Comparison of ENCODE assay signal across 16 cellular contexts in genomic region chr1:77378723-77379533, GRCh38.
DNase-seq lines count a peak whose midpoint lies in the region; ATAC-seq, FAIRE-seq and TF ChIP-seq lines count a peak whose summit lies in the region.
"Had no signal": no experiment of that assay in that cellular context is flagged by ENCODE, and none has a peak within 500 bp of the region (broad histone marks: within the 10 kb centered on the region; RNA-seq: fewer than 3 reads in every experiment).

No MANE protein-coding gene starts in this region.

- H3K18ac ChIP-seq in H1 (ENCODE audit: extremely low read depth, low read length), result no peak overlapping the region

- H4K5ac ChIP-seq in H1 (ENCODE audit: insufficient read length, low read depth, low read length), result no peak overlapping the region

- H3K23me2 ChIP-seq in H1 (ENCODE audit: low read depth, low read length), result no peaks in the 10 kb centered on the region

- no peaks in the 10 kb centered on the region for H3K27me3 Mint-ChIP-seq in activated naive CD4-positive, alpha-beta T cell treated with anti-CD3 and anti-CD28 coated beads for 36 hours (ENCODE audit: low read depth)

- TF ChIP-seq RAD21 in H1 (IDR thresholded peaks at IDR 0.05 in 1 of 2, conservative IDR thresholded peaks at IDR 0.05 in 1 of 2; ENCODE audit: low read depth in 2 of 2, low read length in 2 of 2), result no peak

- 74% methylated on average over 6 of the region's 6 CpGs; no CpG with 5 or more reads in 1 of the 2 experiments for WGBS in H1 (ENCODE audit: extremely low coverage in 1 of 2, insufficient coverage in 1 of 2, insufficient read length in 1 of 2, insufficient replicate concordance in 2 of 2, low coverage in 1 of 2, low lambda C conversion rate in 2 of 2, missing lambda C conversion rate in 1 of 2), 2 experiments
- WGBS in small intestine, 3 donors, result 25 to 35% (median 29%) methylated on average over 6 of the region's 6 CpGs
- WGBS in psoas muscle, 3 donors, result 45 to 47% (median 46%) methylated on average over 6 of the region's 6 CpGs

- no peak overlapping the region for H2BK20ac ChIP-seq in H1 (ENCODE audit: low read length)

- FAIRE-seq in H1 (lab: Jason Lieb, UNC), result no peak
- FAIRE-seq in small intestine (lab: Jason Lieb, UNC), result no peak
- FAIRE-seq: islet of Langerhans had no signal

- H3K4me1 ChIP-seq in H1 (replicated peaks in 1 of 4; ENCODE audit: control insufficient read depth in 3 of 4, insufficient read depth in 4 of 4, low read length in 3 of 4) (peaks cover 0 to 2% (median 0%) of the 10 kb centered on the region in 4 experiments; a peak in 1 of 7 replicates), small intestine (ENCODE audit: control insufficient read depth in 2 of 2, insufficient read depth in 1 of 2, low read depth in 1 of 2, low read length in 1 of 2) (no peaks in the 10 kb centered on the region), psoas muscle (no peaks in the 10 kb centered on the region)

- H4K20me1 ChIP-seq in H1 (replicated peaks in 1 of 2; ENCODE audit: control insufficient read depth in 1 of 2, insufficient read depth in 2 of 2, low read length in 2 of 2), result no peaks in the 10 kb centered on the region

- H2BK15ac ChIP-seq in H1 (ENCODE audit: low read length), result no peak overlapping the region

- DNase-seq in activated naive CD4-positive, alpha-beta T cell treated with anti-CD3 and anti-CD28 coated beads for 36 hours, result peak; percentile 20
- DNase-seq in activated naive CD4-positive, alpha-beta T cell (lab: John Stamatoyannopoulos, UW), result no peak
- DNase-seq in OCI-M1 (lab: John Stamatoyannopoulos, UW), result peak; percentile 38
- DNase-seq in H1 (ENCODE audit: low read depth in 1 of 2, low spot score in 2 of 2), result no peak
- peak; percentile 55 for DNase-seq in small intestine
- DNase-seq in activated CD4-positive, alpha-beta T cell treated with anti-CD3 and anti-CD28 coated beads for 1 hour, result no peak
- DNase-seq in COLO829 (ENCODE audit: low spot score), result no peak
- no peak for DNase-seq in psoas muscle
- DNase-seq: ACHN; activated CD4-positive, CD25-positive, alpha-beta regulatory T cell treated with anti-CD3 and anti-CD28 coated beads, Interleukin-2, amount 50 U/mL, for 72 hours; activated T-cell treated with anti-CD3 and anti-CD28 coated beads, Interleukin-2, amount 50 U/mL, for 72 hours; DMS79 treated with DMSO at 0.1 percent for 48 hours; natural killer cell; Right ventricle myocardium superior had no signal

- no peaks in the 10 kb centered on the region for H3K79me2 ChIP-seq in H1 (ENCODE audit: control insufficient read depth in 1 of 2, insufficient read depth in 2 of 2, low read length in 2 of 2)

- H3K4me3 ChIP-seq in H1 (ENCODE audit: extremely low read depth in 1 of 4, insufficient read depth in 2 of 4, low read depth in 3 of 4, low read length in 4 of 4) (no peak overlapping the region), small intestine (ENCODE audit: low read depth in 1 of 2, low read length in 2 of 2) (no peak overlapping the region), psoas muscle (no peak overlapping the region)

- intact Hi-C loops in activated naive CD4-positive, alpha-beta T cell treated with anti-CD3 and anti-CD28 coated beads for 36 hours (cut with micrococcal nuclease), result no loop called here
- intact Hi-C loops in psoas muscle (cut with DNase I), result no loop called here

- no peak for TF ChIP-seq CTCF in H1 (IDR thresholded peaks at IDR 0.05; ENCODE audit: control extremely low read depth in 1 of 3, insufficient read depth in 1 of 3, low read depth in 1 of 3, low read length in 3 of 3)
- TF ChIP-seq CTCF in psoas muscle (IDR thresholded peaks at IDR 0.05), result no peak

- no peak overlapping the region for H3K27ac Mint-ChIP-seq in activated naive CD4-positive, alpha-beta T cell treated with anti-CD3 and anti-CD28 coated beads for 36 hours
- H3K27ac Mint-ChIP-seq: activated T-cell treated with anti-CD3 and anti-CD28 coated beads, Interleukin-2, amount 50 U/mL, for 72 hours; natural killer cell had no signal

- H3K36me3 ChIP-seq in H1 (ENCODE audit: control insufficient read depth in 2 of 4, insufficient read depth in 4 of 4, low read length in 3 of 4) (no peaks in the 10 kb centered on the region), small intestine (ENCODE audit: control insufficient read depth in 2 of 2, insufficient read depth in 2 of 2, low read length in 2 of 2) (no peaks in the 10 kb centered on the region), psoas muscle (ENCODE audit: insufficient read depth in 1 of 2, low read depth in 1 of 2) (no peaks in the 10 kb centered on the region)

- H3K9me3 ChIP-seq in H1 (ENCODE audit: insufficient read depth in 2 of 2, low read depth in 1 of 2, low read length in 1 of 2) (no peaks in the 10 kb centered on the region), small intestine (ENCODE audit: control insufficient read depth, low read depth) (no peaks in the 10 kb centered on the region), psoas muscle (no peaks in the 10 kb centered on the region)

- CTCF ChIA-PET in activated naive CD4-positive, alpha-beta T cell treated with anti-CD3 and anti-CD28 coated beads for 36 hours (lab: Charles Lee), result no interaction called here
- CTCF ChIA-PET in H1 (lab: Charles Lee; ENCODE audit: partially characterized antibody), result interaction anchor here (1.1 kb wide), 1 partner anchor 22 kb away, joined by 3 read pairs; no protein-coding TSS in a partner anchor

- H3K79me1 ChIP-seq in H1 (ENCODE audit: low read depth, low read length), result no peaks in the 10 kb centered on the region

- no peak overlapping the region for H3K9ac ChIP-seq in H1 (replicated peaks in 1 of 4; ENCODE audit: extremely low read depth in 1 of 4, low read depth in 3 of 4, low read length in 3 of 4)

- ATAC-seq in psoas muscle, result no peak
- ATAC-seq: activated T-cell treated with anti-CD3 and anti-CD28 coated beads, Interleukin-2, amount 50 U/mL, for 72 hours; HCT116 had no signal

- H2BK120ac ChIP-seq in H1 (replicated peaks; ENCODE audit: low read depth, low read length), result no peak overlapping the region

- no peak overlapping the region for H2BK12ac ChIP-seq in H1 (ENCODE audit: low read depth, low read length)

- H3K27ac ChIP-seq in H1 (ENCODE audit: low read depth, low read length) (no peak overlapping the region), small intestine (ENCODE audit: low read depth in 1 of 2, low read length in 1 of 2) (no peak overlapping the region), psoas muscle (no peak overlapping the region)

- POLR2A ChIA-PET in H1 (lab: Charles Lee; ENCODE audit: partially characterized antibody), result interaction anchor here (0.6 kb wide), 1 partner anchor 307 kb away, joined by 4 read pairs; no protein-coding TSS in a partner anchor

- H3K27me3 ChIP-seq in H1 (replicated peaks in 1 of 4; ENCODE audit: control insufficient read depth in 3 of 4, extremely low read depth in 1 of 4, insufficient read depth in 3 of 4, low read length in 3 of 4) (no peaks in the 10 kb centered on the region), small intestine (ENCODE audit: control insufficient read depth in 2 of 2, insufficient read depth in 2 of 2, low read length in 2 of 2) (no peaks in the 10 kb centered on the region), psoas muscle (ENCODE audit: insufficient read depth in 3 of 3, low read length in 2 of 3) (no peaks in the 10 kb centered on the region)

- H3K14ac ChIP-seq in H1 (ENCODE audit: insufficient read length), result no peak overlapping the region

- H2BK5ac ChIP-seq in H1 (ENCODE audit: low read depth, low read length), result peak overlapping the region; percentile 19; the same call in 1 of the 2 replicates

- H3K23ac ChIP-seq in H1 (ENCODE audit: insufficient read length), result no peak overlapping the region

- H2AFZ ChIP-seq in H1 (ENCODE audit: low read length), result no peak overlapping the region

- no peak overlapping the region for H3K4me3 Mint-ChIP-seq in activated naive CD4-positive, alpha-beta T cell treated with anti-CD3 and anti-CD28 coated beads for 36 hours
- H3K4me3 Mint-ChIP-seq: activated T-cell treated with anti-CD3 and anti-CD28 coated beads, Interleukin-2, amount 50 U/mL, for 72 hours; natural killer cell had no signal

- no peak for TF ChIP-seq POLR2A in H1 (IDR thresholded peaks at IDR 0.05; ENCODE audit: control extremely low read depth in 1 of 2, low read depth in 2 of 2, low read length in 2 of 2)

- no peak overlapping the region for H4K8ac ChIP-seq in H1 (ENCODE audit: extremely low read depth, insufficient read depth, low read length)

- H3K36me3 Mint-ChIP-seq in activated naive CD4-positive, alpha-beta T cell treated with anti-CD3 and anti-CD28 coated beads for 36 hours (ENCODE audit: low read depth), result no peaks in the 10 kb centered on the region
- H3K36me3 Mint-ChIP-seq: natural killer cell had no signal

- no peak overlapping the region for H4K91ac ChIP-seq in H1 (replicated peaks; ENCODE audit: insufficient read length, low read length)

- H3K9me3 Mint-ChIP-seq in activated naive CD4-positive, alpha-beta T cell treated with anti-CD3 and anti-CD28 coated beads for 36 hours, result no peaks in the 10 kb centered on the region
- H3K9me3 Mint-ChIP-seq: activated T-cell treated with anti-CD3 and anti-CD28 coated beads, Interleukin-2, amount 50 U/mL, for 72 hours; natural killer cell had no signal

- no peak overlapping the region for H3K56ac ChIP-seq in H1 (replicated peaks; ENCODE audit: insufficient read length, low read depth, low read length)

- H3K4ac ChIP-seq in H1 (replicated peaks; ENCODE audit: insufficient read length, low read depth, low read length), result no peak overlapping the region

- no peak for TF ChIP-seq EP300 in H1 (IDR thresholded peaks at IDR 0.05; ENCODE audit: borderline replicate concordance in 1 of 2, low read depth in 2 of 2, low read length in 2 of 2)

- no peak overlapping the region for H2AK5ac ChIP-seq in H1 (ENCODE audit: low read depth, low read length)

- peaks cover 18% of the 10 kb centered on the region for H3K4me1 Mint-ChIP-seq in activated naive CD4-positive, alpha-beta T cell treated with anti-CD3 and anti-CD28 coated beads for 36 hours (ENCODE audit: low read depth)

- no peak overlapping the region for H3K4me2 ChIP-seq in H1 (ENCODE audit: insufficient read depth in 1 of 2, low read depth in 2 of 2, low read length in 2 of 2)

TF ChIP-seq in H1, 55 proteins besides CTCF, POLR2A, EP300 and RAD21 (continues in another document):
- TF ChIP-seq PHF8 (conservative IDR thresholded peaks at IDR 0.05; ENCODE audit: low read depth, low read length) (no peak), SIN3A (conservative IDR thresholded peaks at IDR 0.05 in 1 of 2, IDR thresholded peaks at IDR 0.05 in 1 of 2; ENCODE audit: low read depth in 1 of 2, low read length in 2 of 2) (no peak), NRF1 (IDR thresholded peaks at IDR 0.05; ENCODE audit: low read depth, low read length) (no peak), BCL11A (IDR thresholded peaks at IDR 0.05; ENCODE audit: low read depth in 2 of 2, low read length in 2 of 2) (no peak), SP2 (IDR thresholded peaks at IDR 0.05; ENCODE audit: low read length) (no peak), TAF1 (IDR thresholded peaks at IDR 0.05; ENCODE audit: low read depth, low read length) (no peak), RBBP5 (IDR thresholded peaks at IDR 0.05; ENCODE audit: borderline replicate concordance, low read depth, low read length) (no peak), RXRA (IDR thresholded peaks at IDR 0.05; ENCODE audit: insufficient read depth, low read depth, low read length) (no peak), MAFK (IDR thresholded peaks at IDR 0.05; ENCODE audit: low read depth, low read length) (no peak)

Comparison
In these comparisons a context has a peak if more than half of its experiments do, and no peak if none do; other contexts are left out.
1. DNase-seq: peak in activated naive CD4-positive, alpha-beta T cell treated with anti-CD3 and anti-CD28 coated beads for 36 hours (single experiment), OCI-M1 (single experiment) and small intestine (single experiment); none in activated naive CD4-positive, alpha-beta T cell (0 of 4), H1 (0 of 2), activated CD4-positive, alpha-beta T cell treated with anti-CD3 and anti-CD28 coated beads for 1 hour (single experiment), COLO829 (single experiment) and psoas muscle (0 of 2).